In the genomic region with DNA sequence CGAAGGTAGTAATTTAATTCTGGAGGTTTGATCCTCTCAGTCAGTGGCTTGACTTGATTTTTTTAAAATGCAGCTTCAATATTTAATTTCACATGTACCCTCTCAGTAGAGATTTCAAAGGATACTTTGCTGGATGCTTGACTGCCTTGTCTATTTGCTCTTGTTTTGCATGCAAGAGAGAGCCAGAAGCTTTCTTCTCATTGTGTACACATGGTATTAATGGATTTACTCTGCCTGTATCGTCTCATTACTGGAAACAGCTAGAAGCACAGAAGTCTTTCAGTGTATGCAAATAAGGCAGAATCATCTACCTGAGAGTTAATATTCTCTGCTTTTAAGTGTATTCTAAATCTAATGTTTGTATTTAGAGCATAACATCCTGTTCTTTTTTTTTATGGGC, we compare ENCODE assay signal across 22 cellular contexts.
DNase-seq lines count a peak whose midpoint lies in the region; ATAC-seq and TF ChIP-seq lines count a peak whose summit lies in the region.
"Had no signal": no experiment of that assay in that cellular context is flagged by ENCODE, and none has a peak within 500 bp of the region (broad histone marks: within the 10 kb centered on the region; RNA-seq: fewer than 3 reads in every experiment).

No MANE protein-coding gene starts in this region.

- H3K36me3 ChIP-seq in Caco-2 (ENCODE audit: control insufficient read depth, insufficient read depth, low read length) = no peaks in the 10 kb centered on the region
- H3K36me3 ChIP-seq in CD8-positive, alpha-beta T cell (ENCODE audit: insufficient read depth, low read length) = no peaks in the 10 kb centered on the region
- H3K36me3 ChIP-seq: left lung, suprapubic skin, upper lobe of right lung had no signal

- intact Hi-C loops in Caco-2 (cut with micrococcal nuclease; ENCODE audit: unreplicated experiment) = no loop called here
- intact Hi-C loops in CD8-positive, alpha-beta T cell (cut with DNase I, micrococcal nuclease) = no loop called here

- BruUV-seq in Caco-2 (replicated peaks; lab: Mats Ljungman, UMichigan) = no TSS peak

- H3K9me3 ChIP-seq in Caco-2 = no peaks in the 10 kb centered on the region
- H3K9me3 ChIP-seq in CD8-positive, alpha-beta T cell (ENCODE audit: low read length) = no peaks in the 10 kb centered on the region
- H3K9me3 ChIP-seq: body of pancreas, left lung, suprapubic skin, upper lobe of right lung had no signal

- no peak for ATAC-seq in CD8-positive, alpha-beta T cell
- ATAC-seq in GM21528 (IDR thresholded peaks at IDR 0.05; ENCODE audit: low FRiP score, unreplicated experiment) = no peak
- ATAC-seq: body of pancreas; left lung; stimulated activated memory B cell treated with anti-CD40 and anti-IgM and Interleukin-4, amounts not matched to agents 10 μg/mL and 1 μg/mL and 100 μg/mL, for 72 hours; T-helper 17 cell; upper lobe of right lung had no signal

- no peak overlapping the region for H3K27ac Mint-ChIP-seq in Caco-2 (ENCODE audit: unreplicated experiment)
- H3K27ac Mint-ChIP-seq in CD8-positive, alpha-beta T cell = no peak overlapping the region
- H3K27ac Mint-ChIP-seq: activated T-cell treated with anti-CD3 and anti-CD28 coated beads, Interleukin-2, amount 50 U/mL, for 24 hours; progenitor cell of endocrine pancreas; stimulated activated memory B cell treated with anti-CD40 and anti-IgM and Interleukin-4, amounts not matched to agents 10 μg/mL and 1 μg/mL and 100 μg/mL, for 72 hours; T-helper 17 cell had no signal

- no peak overlapping the region for H3K4me3 ChIP-seq in LNCaP clone FGC (ENCODE audit: low read depth, low read length)
- no peak overlapping the region for H3K4me3 ChIP-seq in Caco-2 (ENCODE audit: low read depth, low read length)
- H3K4me3 ChIP-seq in CD8-positive, alpha-beta T cell (ENCODE audit: low read depth, low read length) = no peak overlapping the region
- H3K4me3 ChIP-seq: body of pancreas, left lung, SK-N-MC, suprapubic skin, upper lobe of right lung had no signal

- no peak overlapping the region for H3K27ac ChIP-seq in CD8-positive, alpha-beta T cell (ENCODE audit: low read depth, low read length)
- H3K27ac ChIP-seq: body of pancreas, left lung, SK-N-MC, suprapubic skin, upper lobe of right lung had no signal

- no peaks in the 10 kb centered on the region for H3K4me1 Mint-ChIP-seq in Caco-2 (ENCODE audit: low read depth, unreplicated experiment)
- H3K4me1 Mint-ChIP-seq in CD8-positive, alpha-beta T cell (ENCODE audit: low read depth) = no peaks in the 10 kb centered on the region
- H3K4me1 Mint-ChIP-seq: stimulated activated memory B cell treated with anti-CD40 and anti-IgM and Interleukin-4, amounts not matched to agents 10 μg/mL and 1 μg/mL and 100 μg/mL, for 72 hours; T-helper 17 cell had no signal

- H3K27me3 Mint-ChIP-seq in Caco-2 (ENCODE audit: insufficient read depth, unreplicated experiment) = no peaks in the 10 kb centered on the region
- H3K27me3 Mint-ChIP-seq in CD8-positive, alpha-beta T cell (ENCODE audit: low read depth) = no peaks in the 10 kb centered on the region
- H3K27me3 Mint-ChIP-seq: progenitor cell of endocrine pancreas; stimulated activated memory B cell treated with anti-CD40 and anti-IgM and Interleukin-4, amounts not matched to agents 10 μg/mL and 1 μg/mL and 100 μg/mL, for 72 hours; T-helper 17 cell had no signal

- H3K9me3 Mint-ChIP-seq in Caco-2 (ENCODE audit: unreplicated experiment) = no peaks in the 10 kb centered on the region
- no peaks in the 10 kb centered on the region for H3K9me3 Mint-ChIP-seq in CD8-positive, alpha-beta T cell
- H3K9me3 Mint-ChIP-seq: stimulated activated memory B cell treated with anti-CD40 and anti-IgM and Interleukin-4, amounts not matched to agents 10 μg/mL and 1 μg/mL and 100 μg/mL, for 72 hours had no signal

- DNase-seq in COR-L47 (lab: John Stamatoyannopoulos, UW) = peak; percentile 8
- DNase-seq in LNCaP clone FGC (ENCODE audit: low read depth) = peak; percentile 7
- DNase-seq in NCI-H2029 (lab: John Stamatoyannopoulos, UW) = peak; percentile 40
- DNase-seq in NCI-H774 (lab: John Stamatoyannopoulos, UW) = peak; percentile 87
- no peak for DNase-seq in AG08395 (ENCODE audit: low spot score)
- DNase-seq in Caco-2 = no peak
- no peak for DNase-seq in CD8-positive, alpha-beta T cell
- DNase-seq: activated CD4-positive, alpha-beta T cell treated with anti-CD3 and anti-CD28 coated beads for 4 hours; activated naive CD4-positive, alpha-beta T cell; activated T-cell treated with anti-CD3 and anti-CD28 coated beads, Interleukin-2, amount 50 U/mL, for 24 hours; body of pancreas; left lung; mesenchymal stem cell; NCI-H2081 treated with DMSO at 0.1 percent for 48 hours; stimulated activated CD4-positive, alpha-beta T cell treated with anti-CD3 and anti-CD28 coated beads, Interleukin-4, amount 100 ng/mL, for 4 hours; T-helper 17 cell; upper lobe of right lung had no signal

- H3K27me3 ChIP-seq in Caco-2 (replicated peaks; ENCODE audit: control insufficient read depth, insufficient read depth, low read length) = no peaks in the 10 kb centered on the region
- H3K27me3 ChIP-seq in CD8-positive, alpha-beta T cell (ENCODE audit: insufficient read depth, low read length) = no peaks in the 10 kb centered on the region
- H3K27me3 ChIP-seq: body of pancreas, left lung, suprapubic skin, upper lobe of right lung had no signal

- H3K4me3 Mint-ChIP-seq in Caco-2 (ENCODE audit: unreplicated experiment) = no peak overlapping the region
- no peak overlapping the region for H3K4me3 Mint-ChIP-seq in CD8-positive, alpha-beta T cell
- H3K4me3 Mint-ChIP-seq: activated T-cell treated with anti-CD3 and anti-CD28 coated beads, Interleukin-2, amount 50 U/mL, for 24 hours; stimulated activated memory B cell treated with anti-CD40 and anti-IgM and Interleukin-4, amounts not matched to agents 10 μg/mL and 1 μg/mL and 100 μg/mL, for 72 hours; T-helper 17 cell had no signal

- no peaks in the 10 kb centered on the region for H3K4me1 ChIP-seq in Caco-2
- H3K4me1 ChIP-seq in CD8-positive, alpha-beta T cell (ENCODE audit: insufficient read depth, low read length) = no peaks in the 10 kb centered on the region
- H3K4me1 ChIP-seq: body of pancreas, left lung, suprapubic skin, upper lobe of right lung had no signal

- no peaks in the 10 kb centered on the region for H3K36me3 Mint-ChIP-seq in Caco-2 (ENCODE audit: insufficient read depth, unreplicated experiment)
- peaks cover 27% of the 10 kb centered on the region for H3K36me3 Mint-ChIP-seq in CD8-positive, alpha-beta T cell

- CTCF ChIA-PET in Caco-2 (lab: Charles Lee) = interaction anchor here (0.6 to 1.0 kb wide), 2 partner anchors 49 to 215 kb away, joined by 3 read pairs; partner anchors contain the start of gene SNX3
- CTCF ChIA-PET in CD8-positive, alpha-beta T cell (lab: Charles Lee) = interaction anchor here (0.6 kb wide), 1 partner anchor 697 kb away, joined by 3 read pairs; no protein-coding TSS in a partner anchor

- no peak for TF ChIP-seq CTCF in LNCaP clone FGC (IDR thresholded peaks at IDR 0.05; ENCODE audit: control insufficient read depth, extremely low read depth, insufficient read depth)
- TF ChIP-seq CTCF in Caco-2 (IDR thresholded peaks at IDR 0.05; ENCODE audit: insufficient read depth in 1 of 2, low read depth in 1 of 2, low read length in 1 of 2, severe bottlenecking in 1 of 2, unreplicated experiment in 1 of 2) = no peak
- no peak for TF ChIP-seq CTCF in CD8-positive, alpha-beta T cell (IDR thresholded peaks at IDR 0.05)

- POLR2A ChIA-PET in Caco-2 (lab: Charles Lee) = no interaction called here
- POLR2A ChIA-PET in CD8-positive, alpha-beta T cell (lab: Charles Lee) = no interaction called here

Comparison
In these comparisons a context has a peak if more than half of its experiments do, and no peak if none do; other contexts are left out.
1. DNase-seq: peak in COR-L47 (single experiment), LNCaP clone FGC (single experiment), NCI-H2029 (single experiment) and NCI-H774 (single experiment); none in AG08395 (single experiment), Caco-2 (0 of 2) and CD8-positive, alpha-beta T cell (0 of 7).